16 cellular contexts compared by ENCODE assay signal in genomic region chr5:180097163-180097894, GRCh38.
"Had no signal": no experiment of that assay in that cellular context is flagged by ENCODE, and none has a peak within 500 bp of the region (broad histone marks: within the 10 kb centered on the region; RNA-seq: fewer than 3 reads in every experiment).

No MANE protein-coding gene starts in this region.

- H3K27me3 ChIP-seq: ascending aorta, suprapubic skin had no signal

- DNase-seq: activated CD4-positive, alpha-beta T cell treated with anti-CD3 and anti-CD28 coated beads, Interleukin-2, amount 50 U/mL, for 48 hours; activated CD4-positive, CD25-positive, alpha-beta regulatory T cell treated with anti-CD3 and anti-CD28 coated beads, Interleukin-2, amount 50 U/mL, for 72 hours; activated CD8-positive, alpha-beta memory T cell treated with anti-CD3 and anti-CD28 coated beads, Interleukin-2, amount 10 ng/mL, durations not matched to agents 7 days and 5 days; hippocampal formation; stimulated activated CD4-positive, alpha-beta T cell treated with anti-CD3 and anti-CD28 coated beads, Interleukin-2, amount 100 ng/mL, for 48 hours; stimulated activated naive CD8-positive, alpha-beta T cell treated with anti-CD3 and anti-CD28 coated beads, Interleukin-15, Interleukin-2, amounts not matched to agents 100 U/mL and 50 U/mL, for 24 hours; SW 1271 had no signal

- FAIRE-seq: bronchial epithelial cell, colon, endothelial cell of umbilical vein had no signal

- ATAC-seq: activated CD8-positive, alpha-beta memory T cell treated with anti-CD3 and anti-CD28 coated beads, Interleukin-2, amount 10 ng/mL, durations not matched to agents 7 days and 5 days; gastroesophageal sphincter; stimulated activated naive CD8-positive, alpha-beta T cell treated with anti-CD3 and anti-CD28 coated beads, Interleukin-15, Interleukin-2, amounts not matched to agents 100 U/mL and 50 U/mL, for 24 hours had no signal

- H3K36me3 ChIP-seq: ascending aorta, gastroesophageal sphincter, prostate gland, suprapubic skin had no signal

- H3K4me1 Mint-ChIP-seq: activated CD8-positive, alpha-beta memory T cell treated with anti-CD3 and anti-CD28 coated beads, Interleukin-2, amount 10 ng/mL, durations not matched to agents 7 days and 5 days had no signal

- H3K27ac ChIP-seq: ascending aorta, gastroesophageal sphincter, prostate gland, suprapubic skin had no signal

- H3K36me3 Mint-ChIP-seq: activated CD8-positive, alpha-beta memory T cell treated with anti-CD3 and anti-CD28 coated beads, Interleukin-2, amount 10 ng/mL, durations not matched to agents 7 days and 5 days; mesothelial cell of epicardium had no signal

- H3K4me3 ChIP-seq: ascending aorta, gastroesophageal sphincter, prostate gland, suprapubic skin had no signal

- H3K9me3 Mint-ChIP-seq: mesothelial cell of epicardium; T-helper 2 cell treated with Interferon-gamma antibody and Interleukin-4, amounts not matched to agents 5 μg/mL and 100 μg/mL, for 36 hours had no signal

- H3K27ac Mint-ChIP-seq: activated CD8-positive, alpha-beta memory T cell treated with anti-CD3 and anti-CD28 coated beads, Interleukin-2, amount 10 ng/mL, durations not matched to agents 7 days and 5 days; mesothelial cell of epicardium; T-helper 2 cell treated with Interferon-gamma antibody and Interleukin-4, amounts not matched to agents 5 μg/mL and 100 μg/mL, for 36 hours had no signal

- H3K4me1 ChIP-seq: ascending aorta, gastroesophageal sphincter, prostate gland, suprapubic skin had no signal

- H3K4me3 Mint-ChIP-seq: activated CD8-positive, alpha-beta memory T cell treated with anti-CD3 and anti-CD28 coated beads, Interleukin-2, amount 10 ng/mL, durations not matched to agents 7 days and 5 days; mesothelial cell of epicardium; T-helper 2 cell treated with Interferon-gamma antibody and Interleukin-4, amounts not matched to agents 5 μg/mL and 100 μg/mL, for 36 hours had no signal

- H3K9me3 ChIP-seq: ascending aorta, gastroesophageal sphincter, prostate gland, suprapubic skin had no signal
